In the genomic region with DNA sequence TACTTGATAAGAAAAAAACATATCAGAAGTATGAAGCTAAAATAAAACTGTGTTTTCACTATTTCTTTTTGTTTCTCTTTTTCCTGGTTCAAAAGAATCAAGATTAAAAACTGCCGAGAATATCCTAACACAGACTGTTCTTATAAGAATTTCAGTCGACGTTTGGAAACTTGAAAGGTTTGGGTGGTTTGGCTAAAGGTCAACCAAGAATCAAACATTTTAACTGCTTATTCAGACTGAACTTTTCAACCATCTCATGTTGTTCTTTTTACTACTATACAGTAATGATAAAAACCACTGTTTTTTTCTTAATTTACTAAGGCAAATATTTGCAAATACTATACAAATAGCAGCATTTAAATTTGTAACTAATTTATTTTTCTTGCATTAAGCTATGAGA, we compare ENCODE assay signal across 24 cellular contexts.
DNase-seq lines count a peak whose midpoint lies in the region; ATAC-seq, FAIRE-seq and TF ChIP-seq lines count a peak whose summit lies in the region.
"Had no signal": no experiment of that assay in that cellular context is flagged by ENCODE, and none has a peak within 500 bp of the region (broad histone marks: within the 10 kb centered on the region; RNA-seq: fewer than 3 reads in every experiment).

No MANE protein-coding gene starts in this region.

- H3K4me1 ChIP-seq in KMS-11 (ENCODE audit: low read depth, poor library complexity, severe bottlenecking) (peaks cover 23% of the 10 kb centered on the region), pancreas (peaks cover 0 to 8% (median 5%) of the 10 kb centered on the region in 3 donors), ovary (ENCODE audit: insufficient read depth) (peaks cover 2% of the 10 kb centered on the region)
- H3K4me1 ChIP-seq: SJCRH30 had no signal

- H3K27ac ChIP-seq in KMS-11 (no peak overlapping the region), pancreas (no peak overlapping the region), ovary (no peak overlapping the region)
- H3K27ac ChIP-seq: 22Rv1, BLaER1, SJCRH30 had no signal

- TF ChIP-seq CTCF in KMS-11 (conservative IDR thresholded peaks at IDR 0.05; ENCODE audit: low read depth, low read length), result no peak
- TF ChIP-seq CTCF in pancreas (IDR thresholded peaks at IDR 0.05), result no peak
- TF ChIP-seq CTCF in ovary (IDR thresholded peaks at IDR 0.05), result no peak

- DNase-seq in pancreas (no peak), ovary (no peak), DMS 273 (lab: John Stamatoyannopoulos, UW; ENCODE audit: unreplicated experiment) (no peak), kidney glomerular epithelial cell (lab: John Stamatoyannopoulos, UW) (no peak)
- DNase-seq: CD4-positive, CD25-positive, alpha-beta regulatory T cell; Kasumi-1; MV-4-11; NCI-H1105; NCI-H1436 treated with DMSO at 0.1 percent for 48 hours; NCI-H187 treated with DMSO at 0.1 percent for 48 hours; NCI-H446; NCI-H524 treated with DMSO at 0.1 percent for 48 hours; NCI-H774; NK-92 treated with Interleukin-12 subunit alpha and Interleukin-12 subunit beta, amount 100 ng/mL, for 24 hours; PC-3; SJCRH30 had no signal

- 12 to 14% methylated on average over 3 of the region's 3 CpGs for WGBS in pancreas, 2 donors
- 3 to 9% (median 6%) methylated on average over 3 of the region's 3 CpGs for WGBS in ovary, 3 donors

- no peak overlapping the region for H3K4me3 ChIP-seq in KMS-11 (IDR thresholded peaks at IDR 0.05; ENCODE audit: insufficient read depth, low read depth, low read length)
- no peak overlapping the region for H3K4me3 ChIP-seq in pancreas
- H3K4me3 ChIP-seq in ovary, result no peak overlapping the region
- H3K4me3 ChIP-seq: BLaER1, SJCRH30 had no signal

- no peak for TF ChIP-seq POLR2A in ovary (IDR thresholded peaks at IDR 0.05)

- no peaks in the 10 kb centered on the region for H3K36me3 ChIP-seq in KMS-11 (ENCODE audit: insufficient read depth)
- H3K36me3 ChIP-seq in pancreas, result no peaks in the 10 kb centered on the region
- no peaks in the 10 kb centered on the region for H3K36me3 ChIP-seq in ovary
- H3K36me3 ChIP-seq: BLaER1, SJCRH30 had no signal

- no peaks in the 10 kb centered on the region for H3K79me2 ChIP-seq in KMS-11 (ENCODE audit: insufficient read depth, low read depth)

- H3K27me3 ChIP-seq in KMS-11 (ENCODE audit: insufficient read depth, low read depth) (no peaks in the 10 kb centered on the region), pancreas (no peaks in the 10 kb centered on the region), ovary (no peaks in the 10 kb centered on the region)
- H3K27me3 ChIP-seq: BLaER1, SJCRH30 had no signal

- peaks cover 0 to 4% (median 0%) of the 10 kb centered on the region in 4 donors for H3K9me3 ChIP-seq in pancreas
- no peaks in the 10 kb centered on the region for H3K9me3 ChIP-seq in ovary

- no peak overlapping the region for H2AFZ ChIP-seq in KMS-11 (ENCODE audit: low read depth)

- no peak for TF ChIP-seq EP300 in ovary (IDR thresholded peaks at IDR 0.05)

- FAIRE-seq in A204.1 (lab: Jason Lieb, UNC) (peak; percentile 3), colon (lab: Jason Lieb, UNC) (peak; percentile 36), pancreas (lab: Jason Lieb, UNC) (peak; percentile 49)

- H4K20me1 ChIP-seq in KMS-11 (ENCODE audit: insufficient read depth), result no peaks in the 10 kb centered on the region
- H4K20me1 ChIP-seq: BLaER1 had no signal

- H3K4me2 ChIP-seq in KMS-11, result peak overlapping the region; percentile 5; the same call in 1 of the 2 replicates
- H3K4me2 ChIP-seq: BLaER1 had no signal

- ATAC-seq in pancreas (no peak), esophagus mucosa (no peak)
- ATAC-seq: PC-3, Right ventricle myocardium inferior, SK-N-SH treated with all-trans-retinoic acid at 6 μM for 48 hours had no signal

- intact Hi-C loops in pancreas (cut with DNase I) (no loop called here), ovary (cut with DNase I) (no loop called here)

- H3K9ac ChIP-seq in KMS-11, result no peak overlapping the region
- H3K9ac ChIP-seq: BLaER1 had no signal
